Comparison of ENCODE assay signal across 8 cellular contexts in genomic region chr6:14276667-14277404, GRCh38.
A peak's percentile ranks its signal among the peaks of the same experiment; 100 is the strongest.
DNase-seq lines count a peak whose midpoint lies in the region; ATAC-seq, FAIRE-seq and TF ChIP-seq lines count a peak whose summit lies in the region.

No MANE protein-coding gene starts in this region.

- FAIRE-seq in GM19239 (lab: Jason Lieb, UNC), result peak; percentile 35

- CTCF ChIA-PET in WTC11 (lab: Charles Lee), result interaction anchor here (1.2 kb wide), 1 partner anchor 11 kb away, joined by 3 read pairs; no protein-coding TSS in a partner anchor

- DNase-seq in CD4-positive, CD25-positive, alpha-beta regulatory T cell, result peak in 2 of 3 donors; percentile 79 to 90
- DNase-seq in GM19239 (ENCODE audit: insufficient read length, low spot score) (peak; percentile 35), WTC11 (ENCODE audit: low spot score) (no peak), myocyte (ENCODE audit: low read depth) (peak; percentile 31), NCI-H748 (lab: John Stamatoyannopoulos, UW; ENCODE audit: unreplicated experiment) (no peak), posterior vena cava (ENCODE audit: low spot score) (no peak), NCI-H82 (lab: John Stamatoyannopoulos, UW) (no peak)

- H3K4me3 ChIP-seq in CD4-positive, CD25-positive, alpha-beta regulatory T cell (ENCODE audit: low read depth, low read length), result peak overlapping the region; percentile 66

- peaks cover 35% of the 10 kb centered on the region for H3K4me1 ChIP-seq in CD4-positive, CD25-positive, alpha-beta regulatory T cell (ENCODE audit: control insufficient read depth, insufficient read depth, low read length, poor library complexity, severe bottlenecking)

- H3K27ac Mint-ChIP-seq in CD4-positive, CD25-positive, alpha-beta regulatory T cell, result peak overlapping the region; percentile 94 to 99 (median 94)
- H3K27ac Mint-ChIP-seq in WTC11, result no peak overlapping the region

- no peaks in the 10 kb centered on the region for H3K36me3 ChIP-seq in CD4-positive, CD25-positive, alpha-beta regulatory T cell (ENCODE audit: control insufficient read depth, insufficient read depth, low read length)

- peak; percentile 99 to 100 for ATAC-seq in CD4-positive, CD25-positive, alpha-beta regulatory T cell (ENCODE audit: low read depth in 2 of 2)
- ATAC-seq in HG03196 (IDR thresholded peaks at IDR 0.05; ENCODE audit: unreplicated experiment), result peak; percentile 83
- no peak for ATAC-seq in WTC11

- peaks cover 0 to 13% (median 0%) of the 10 kb centered on the region in 7 donors for H3K9me3 Mint-ChIP-seq in CD4-positive, CD25-positive, alpha-beta regulatory T cell
- H3K9me3 Mint-ChIP-seq in WTC11, result peaks cover 22% of the 10 kb centered on the region

- H3K4me1 Mint-ChIP-seq in CD4-positive, CD25-positive, alpha-beta regulatory T cell, result peaks cover 23 to 51% (median 42%) of the 10 kb centered on the region in 4 donors
- H3K4me1 Mint-ChIP-seq in WTC11, result peaks cover 39% of the 10 kb centered on the region

- peaks cover 4% of the 10 kb centered on the region for H3K36me3 Mint-ChIP-seq in CD4-positive, CD25-positive, alpha-beta regulatory T cell
- peaks cover 20% of the 10 kb centered on the region for H3K36me3 Mint-ChIP-seq in WTC11

- POLR2A ChIA-PET in WTC11 (lab: Charles Lee), result no interaction called here

- peaks cover 0 to 10% of the 10 kb centered on the region in 2 experiments for H3K9me3 ChIP-seq in CD4-positive, CD25-positive, alpha-beta regulatory T cell (ENCODE audit: control insufficient read depth in 2 of 2, low read length in 2 of 2)

- H3K27me3 Mint-ChIP-seq in CD4-positive, CD25-positive, alpha-beta regulatory T cell, result no peaks in the 10 kb centered on the region
- peaks cover 54% of the 10 kb centered on the region for H3K27me3 Mint-ChIP-seq in WTC11 (ENCODE audit: low read depth)

- H3K27me3 ChIP-seq in CD4-positive, CD25-positive, alpha-beta regulatory T cell (ENCODE audit: control insufficient read depth, insufficient read depth, low read length), result no peaks in the 10 kb centered on the region

- H3K27ac ChIP-seq in CD4-positive, CD25-positive, alpha-beta regulatory T cell (ENCODE audit: insufficient read depth, low read length, poor library complexity, severe bottlenecking), result peak overlapping the region; percentile 69

- TF ChIP-seq CTCF in WTC11 (IDR thresholded peaks at IDR 0.05), result no peak

- intact Hi-C loops in posterior vena cava (cut with DNase I), result no loop called here

- peak overlapping the region; percentile 57 to 86 (median 80) for H3K4me3 Mint-ChIP-seq in CD4-positive, CD25-positive, alpha-beta regulatory T cell
- H3K4me3 Mint-ChIP-seq in WTC11, result no peak overlapping the region

TF ChIP-seq in WTC11, 78 proteins besides CTCF, POLR2A, EP300 and RAD21:
- TF ChIP-seq ZSCAN18 (CRISPR knock-in tag; IDR thresholded peaks at IDR 0.05) (no peak), E2F5 (CRISPR knock-in tag; IDR thresholded peaks at IDR 0.05) (no peak), PREB (CRISPR knock-in tag; IDR thresholded peaks at IDR 0.05; ENCODE audit: borderline replicate concordance) (no peak), NFYB (CRISPR knock-in tag; conservative IDR thresholded peaks at IDR 0.05; ENCODE audit: low read depth) (no peak), PRRX2 (CRISPR knock-in tag; IDR thresholded peaks at IDR 0.05) (no peak), ZNF138 (CRISPR knock-in tag; conservative IDR thresholded peaks at IDR 0.05) (no peak), ETV6 (CRISPR knock-in tag; IDR thresholded peaks at IDR 0.05) (no peak), ZNF263 (CRISPR knock-in tag; IDR thresholded peaks at IDR 0.05; ENCODE audit: low read depth) (0 out of 2 replicates have a peak, but pooled peaks have one; percentile 35), SOX15 (CRISPR knock-in tag; IDR thresholded peaks at IDR 0.05) (no peak)

Comparison
In these comparisons a context has a peak if more than half of its experiments do, and no peak if none do; other contexts are left out.
1. DNase-seq: peak in CD4-positive, CD25-positive, alpha-beta regulatory T cell (2 of 3), GM19239 (single experiment) and myocyte (single experiment); none in WTC11 (single experiment), NCI-H748 (single experiment), posterior vena cava (single experiment) and NCI-H82 (single experiment).